1 cellular context compared by ENCODE assay signal in genomic region chr13:39603424-39603947, GRCh38.
TF ChIP-seq lines count a peak whose summit lies in the region.

No MANE protein-coding gene starts in this region.

TF ChIP-seq in HEK293, 187 proteins besides CTCF, POLR2A, EP300 and RAD21 (continued from another document):
- TF ChIP-seq TSHZ1 (tag by site-specific recombination; IDR thresholded peaks at IDR 0.05; ENCODE audit: borderline replicate concordance) (no peak), ZNF768 (tag by site-specific recombination; IDR thresholded peaks at IDR 0.05) (no peak), WT1 (tag by site-specific recombination; IDR thresholded peaks at IDR 0.05) (no peak), ZNF629 (tag by site-specific recombination; IDR thresholded peaks at IDR 0.05) (no peak), ZBTB8A (tag by site-specific recombination; IDR thresholded peaks at IDR 0.05) (no peak), KLF9 (tag by site-specific recombination; IDR thresholded peaks at IDR 0.05; ENCODE audit: low read depth) (no peak), KLF8 (tag by site-specific recombination; IDR thresholded peaks at IDR 0.05) (no peak), ZNF157 (tag by site-specific recombination; IDR thresholded peaks at IDR 0.05) (no peak), ZFHX2 (tag by site-specific recombination; conservative IDR thresholded peaks at IDR 0.05) (no peak), ZNF26 (tag by site-specific recombination; IDR thresholded peaks at IDR 0.05) (no peak), ZNF292 (tag by site-specific recombination; IDR thresholded peaks at IDR 0.05; ENCODE audit: borderline replicate concordance, low read depth) (no peak), ZNF549 (tag by site-specific recombination; IDR thresholded peaks at IDR 0.05) (no peak), ZNF354C (tag by site-specific recombination; IDR thresholded peaks at IDR 0.05; ENCODE audit: borderline replicate concordance, low read depth) (no peak), ZNF114 (tag by site-specific recombination; IDR thresholded peaks at IDR 0.05) (no peak), ZNF335 (tag by site-specific recombination; conservative IDR thresholded peaks at IDR 0.05) (peak; percentile 85), ZNF791 (tag by site-specific recombination; IDR thresholded peaks at IDR 0.05) (no peak), ZNF76 (tag by site-specific recombination; IDR thresholded peaks at IDR 0.05; ENCODE audit: borderline replicate concordance, low read depth) (0 out of 2 replicates have a peak, but pooled peaks have one; percentile 28), ZNF426 (tag by site-specific recombination; IDR thresholded peaks at IDR 0.05) (no peak), ZFP3 (tag by site-specific recombination; IDR thresholded peaks at IDR 0.05; ENCODE audit: low read depth) (no peak), ZNF133 (tag by site-specific recombination; IDR thresholded peaks at IDR 0.05) (no peak), INSM2 (tag by site-specific recombination; IDR thresholded peaks at IDR 0.05) (no peak)
- TF ChIP-seq, protein P1, sequence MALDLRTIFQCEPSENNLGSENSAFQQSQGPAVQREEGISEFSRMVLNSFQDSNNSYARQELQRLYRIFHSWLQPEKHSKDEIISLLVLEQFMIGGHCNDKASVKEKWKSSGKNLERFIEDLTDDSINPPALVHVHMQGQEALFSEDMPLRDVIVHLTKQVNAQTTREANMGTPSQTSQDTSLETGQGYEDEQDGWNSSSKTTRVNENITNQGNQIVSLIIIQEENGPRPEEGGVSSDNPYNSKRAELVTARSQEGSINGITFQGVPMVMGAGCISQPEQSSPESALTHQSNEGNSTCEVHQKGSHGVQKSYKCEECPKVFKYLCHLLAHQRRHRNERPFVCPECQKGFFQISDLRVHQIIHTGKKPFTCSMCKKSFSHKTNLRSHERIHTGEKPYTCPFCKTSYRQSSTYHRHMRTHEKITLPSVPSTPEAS (tag by site-specific recombination; IDR thresholded peaks at IDR 0.05) = no peak
